ENCODE assay signal across 16 cellular contexts in the genomic region with DNA sequence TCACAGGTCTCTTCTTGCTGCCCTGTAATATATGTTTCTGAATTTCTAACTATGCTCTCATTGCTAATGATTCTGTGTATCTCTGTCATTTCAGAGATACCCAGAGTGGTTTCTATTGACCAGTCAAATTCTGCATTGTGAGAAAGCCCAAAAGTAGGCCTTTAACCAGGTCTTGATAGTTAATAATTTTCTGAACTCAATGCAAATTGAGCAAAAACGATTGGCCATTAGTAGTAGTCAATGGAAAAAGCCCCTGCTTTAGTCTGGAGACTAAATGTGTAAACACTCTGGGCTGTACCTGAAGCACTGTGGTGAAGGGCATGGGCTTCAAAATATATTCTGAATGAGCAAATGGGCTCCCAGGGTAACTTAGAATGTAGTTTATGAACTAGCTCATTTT.
DNase-seq lines count a peak whose midpoint lies in the region; ATAC-seq, FAIRE-seq and TF ChIP-seq lines count a peak whose summit lies in the region.
"Had no signal": no experiment of that assay in that cellular context is flagged by ENCODE, and none has a peak within 500 bp of the region (broad histone marks: within the 10 kb centered on the region; RNA-seq: fewer than 3 reads in every experiment).

No MANE protein-coding gene starts in this region.

- intact Hi-C loops in GM12878 (cut with micrococcal nuclease; ENCODE audit: unreplicated experiment) = no loop called here

- no peak overlapping the region for H2AFZ ChIP-seq in GM12878 (ENCODE audit: control insufficient read depth, low read depth, low read length)

- H3K27ac ChIP-seq in GM12878 (ENCODE audit: control insufficient read depth, insufficient read depth) = no peak overlapping the region
- H3K27ac ChIP-seq: BLaER1 treated with 17β-estradiol and CSF1 and Interleukin-3, amounts not matched to agents 10 nM and 100 nM; HL-60 had no signal

- POLR2A ChIA-PET in GM12878 (lab: Charles Lee) = no interaction called here

- no peaks in the 10 kb centered on the region for H3K79me2 ChIP-seq in GM12878 (ENCODE audit: control insufficient read depth, insufficient read depth, low read length)

- no peak for DNase-seq in GM12878 (ENCODE audit: low read depth, low spot score)
- no peak for DNase-seq in iPS-NIHi7 (ENCODE audit: extremely low spot score)
- no peak for DNase-seq in GM19238 (ENCODE audit: insufficient read length, low spot score)
- DNase-seq in NAMALWA (ENCODE audit: low spot score) = no peak
- DNase-seq: CD8-positive, alpha-beta memory T cell; COR-L47; IMR-90 had no signal

- RAD21 ChIA-PET in GM12878 (lab: Charles Lee; ENCODE audit: unreplicated experiment) = no interaction called here

- in situ Hi-C loops in GM12878 (cut with MboI) = no loop called here

- no peaks in the 10 kb centered on the region for H3K4me1 ChIP-seq in GM12878 (ENCODE audit: control insufficient read depth, insufficient read depth, low read length)

- no peak for TF ChIP-seq CTCF in GM12878 (IDR thresholded peaks at IDR 0.05 in 2 of 3, conservative IDR thresholded peaks at IDR 0.05 in 1 of 3; ENCODE audit: control insufficient read depth in 2 of 3, extremely low read depth in 1 of 3, insufficient read depth in 1 of 3, low read depth in 3 of 3, low read length in 3 of 3)

- H3K4me3 ChIP-seq in GM12878 = no peak overlapping the region
- H3K4me3 ChIP-seq: BLaER1 treated with 17β-estradiol and CSF1 and Interleukin-3, amounts not matched to agents 10 nM and 100 nM; HAP-1; K562 had no signal

- SMC1A ChIA-PET in GM12878 (lab: Charles Lee; ENCODE audit: uncharacterized antibody, unreplicated experiment) = interaction anchor here (0.7 to 0.8 kb wide), 2 partner anchors 71 to 226 kb away, joined by 3 read pairs; no protein-coding TSS in a partner anchor

- WGBS in GM12878 (ENCODE audit: insufficient coverage, insufficient replicate concordance, low lambda C conversion rate, missing lambda C conversion rate) = 0% methylated on average over 1 of the region's 1 CpG

- H3K4me2 ChIP-seq in GM12878 (ENCODE audit: control insufficient read depth, insufficient read depth) = no peak overlapping the region

- ATAC-seq in HG02763 (IDR thresholded peaks at IDR 0.05; ENCODE audit: unreplicated experiment) = peak; percentile 51
- peak; percentile 39 for ATAC-seq in HG03175 (IDR thresholded peaks at IDR 0.05; ENCODE audit: unreplicated experiment)
- peak; percentile 63 for ATAC-seq in GM12878
- ATAC-seq: K562 had no signal

- H3K9me3 ChIP-seq in GM12878 (replicated peaks; ENCODE audit: control insufficient read depth, insufficient read depth, low read length) = no peaks in the 10 kb centered on the region
- H3K9me3 ChIP-seq: BLaER1 treated with 17β-estradiol and CSF1 and Interleukin-3, amounts not matched to agents 10 nM and 100 nM; HAP-1 had no signal

- no peak overlapping the region for H3K9ac ChIP-seq in GM12878 (ENCODE audit: control insufficient read depth, insufficient read depth, low read length)
- H3K9ac ChIP-seq: BLaER1 treated with 17β-estradiol and CSF1 and Interleukin-3, amounts not matched to agents 10 nM and 100 nM had no signal

- no peak for TF ChIP-seq POLR2A in GM12878 (IDR thresholded peaks at IDR 0.05; ENCODE audit: low read depth, low read length)

- no peaks in the 10 kb centered on the region for H3K36me3 ChIP-seq in GM12878 (ENCODE audit: control insufficient read depth in 2 of 2, insufficient read depth in 2 of 2, low read length in 1 of 2)
- H3K36me3 ChIP-seq: BLaER1 treated with 17β-estradiol and CSF1 and Interleukin-3, amounts not matched to agents 10 nM and 100 nM; HAP-1 had no signal

- TF ChIP-seq EP300 in GM12878 (IDR thresholded peaks at IDR 0.05; ENCODE audit: borderline replicate concordance in 1 of 2, control insufficient read depth in 1 of 2, low read depth in 2 of 2, low read length in 2 of 2) = no peak

- TF ChIP-seq RAD21 in GM12878 (IDR thresholded peaks at IDR 0.05; ENCODE audit: insufficient read depth, low read depth, low read length) = no peak

- no peaks in the 10 kb centered on the region for H4K20me1 ChIP-seq in GM12878 (ENCODE audit: control insufficient read depth, insufficient read depth)
- H4K20me1 ChIP-seq: BLaER1 treated with 17β-estradiol and CSF1 and Interleukin-3, amounts not matched to agents 10 nM and 100 nM had no signal

- CTCF ChIA-PET in GM12878 (lab: Yijun Ruan, JAX) = interaction anchor here (0.6 to 1.3 kb wide), 3 partner anchors 11 to 486 kb away, joined by 3 to 5 read pairs (median 3); no protein-coding TSS in a partner anchor

- H3K27me3 ChIP-seq in GM12878 (replicated peaks in 1 of 2; ENCODE audit: control insufficient read depth in 2 of 2, insufficient read depth in 2 of 2, low read length in 1 of 2) = no peaks in the 10 kb centered on the region
- H3K27me3 ChIP-seq: BLaER1 treated with 17β-estradiol and CSF1 and Interleukin-3, amounts not matched to agents 10 nM and 100 nM had no signal

- FAIRE-seq in GM12878 (lab: Jason Lieb, UNC) = no peak
- FAIRE-seq: D721Med, G401.6, GM12892, K562 had no signal

- BruUV-seq in GM12878 (replicated peaks; lab: Mats Ljungman, UMichigan) = no TSS peak

TF ChIP-seq in GM12878, 131 proteins besides CTCF, POLR2A, EP300 and RAD21:
- TF ChIP-seq TARDBP (IDR thresholded peaks at IDR 0.05; ENCODE audit: borderline replicate concordance) (no peak), EED (IDR thresholded peaks at IDR 0.05; ENCODE audit: low read depth) (no peak), SUZ12 (IDR thresholded peaks at IDR 0.05; ENCODE audit: unreplicated experiment) (no peak), IKZF1 (conservative IDR thresholded peaks at IDR 0.05) (no peak), HCFC1 (IDR thresholded peaks at IDR 0.05; ENCODE audit: low read length) (no peak), TCF12 (IDR thresholded peaks at IDR 0.05; ENCODE audit: low read depth, low read length) (no peak), WRNIP1 (IDR thresholded peaks at IDR 0.05; ENCODE audit: borderline replicate concordance, low read depth, low read length) (no peak), RBBP5 (conservative IDR thresholded peaks at IDR 0.05) (no peak), KLF5 (IDR thresholded peaks at IDR 0.05; ENCODE audit: partially characterized antibody) (no peak), EGR1 (IDR thresholded peaks at IDR 0.05; ENCODE audit: borderline replicate concordance in 1 of 2, low read depth in 2 of 2, low read length in 2 of 2) (no peak), NFIC (IDR thresholded peaks at IDR 0.05; ENCODE audit: low read depth, low read length) (no peak), SIX5 (IDR thresholded peaks at IDR 0.05; ENCODE audit: low read depth, low read length, severe bottlenecking) (no peak)
- TF ChIP-seq, protein P1, sequence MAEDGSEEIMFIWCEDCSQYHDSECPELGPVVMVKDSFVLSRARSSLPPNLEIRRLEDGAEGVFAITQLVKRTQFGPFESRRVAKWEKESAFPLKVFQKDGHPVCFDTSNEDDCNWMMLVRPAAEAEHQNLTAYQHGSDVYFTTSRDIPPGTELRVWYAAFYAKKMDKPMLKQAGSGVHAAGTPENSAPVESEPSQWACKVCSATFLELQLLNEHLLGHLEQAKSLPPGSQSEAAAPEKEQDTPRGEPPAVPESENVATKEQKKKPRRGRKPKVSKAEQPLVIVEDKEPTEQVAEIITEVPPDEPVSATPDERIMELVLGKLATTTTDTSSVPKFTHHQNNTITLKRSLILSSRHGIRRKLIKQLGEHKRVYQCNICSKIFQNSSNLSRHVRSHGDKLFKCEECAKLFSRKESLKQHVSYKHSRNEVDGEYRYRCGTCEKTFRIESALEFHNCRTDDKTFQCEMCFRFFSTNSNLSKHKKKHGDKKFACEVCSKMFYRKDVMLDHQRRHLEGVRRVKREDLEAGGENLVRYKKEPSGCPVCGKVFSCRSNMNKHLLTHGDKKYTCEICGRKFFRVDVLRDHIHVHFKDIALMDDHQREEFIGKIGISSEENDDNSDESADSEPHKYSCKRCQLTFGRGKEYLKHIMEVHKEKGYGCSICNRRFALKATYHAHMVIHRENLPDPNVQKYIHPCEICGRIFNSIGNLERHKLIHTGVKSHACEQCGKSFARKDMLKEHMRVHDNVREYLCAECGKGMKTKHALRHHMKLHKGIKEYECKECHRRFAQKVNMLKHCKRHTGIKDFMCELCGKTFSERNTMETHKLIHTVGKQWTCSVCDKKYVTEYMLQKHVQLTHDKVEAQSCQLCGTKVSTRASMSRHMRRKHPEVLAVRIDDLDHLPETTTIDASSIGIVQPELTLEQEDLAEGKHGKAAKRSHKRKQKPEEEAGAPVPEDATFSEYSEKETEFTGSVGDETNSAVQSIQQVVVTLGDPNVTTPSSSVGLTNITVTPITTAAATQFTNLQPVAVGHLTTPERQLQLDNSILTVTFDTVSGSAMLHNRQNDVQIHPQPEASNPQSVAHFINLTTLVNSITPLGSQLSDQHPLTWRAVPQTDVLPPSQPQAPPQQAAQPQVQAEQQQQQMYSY (CRISPR knock-in tag; IDR thresholded peaks at IDR 0.05) = no peak
- TF ChIP-seq, protein P2, sequence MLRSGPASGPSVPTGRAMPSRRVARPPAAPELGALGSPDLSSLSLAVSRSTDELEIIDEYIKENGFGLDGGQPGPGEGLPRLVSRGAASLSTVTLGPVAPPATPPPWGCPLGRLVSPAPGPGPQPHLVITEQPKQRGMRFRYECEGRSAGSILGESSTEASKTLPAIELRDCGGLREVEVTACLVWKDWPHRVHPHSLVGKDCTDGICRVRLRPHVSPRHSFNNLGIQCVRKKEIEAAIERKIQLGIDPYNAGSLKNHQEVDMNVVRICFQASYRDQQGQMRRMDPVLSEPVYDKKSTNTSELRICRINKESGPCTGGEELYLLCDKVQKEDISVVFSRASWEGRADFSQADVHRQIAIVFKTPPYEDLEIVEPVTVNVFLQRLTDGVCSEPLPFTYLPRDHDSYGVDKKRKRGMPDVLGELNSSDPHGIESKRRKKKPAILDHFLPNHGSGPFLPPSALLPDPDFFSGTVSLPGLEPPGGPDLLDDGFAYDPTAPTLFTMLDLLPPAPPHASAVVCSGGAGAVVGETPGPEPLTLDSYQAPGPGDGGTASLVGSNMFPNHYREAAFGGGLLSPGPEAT (IDR thresholded peaks at IDR 0.05; ENCODE audit: low read depth) = no peak
- TF ChIP-seq, protein P3, sequence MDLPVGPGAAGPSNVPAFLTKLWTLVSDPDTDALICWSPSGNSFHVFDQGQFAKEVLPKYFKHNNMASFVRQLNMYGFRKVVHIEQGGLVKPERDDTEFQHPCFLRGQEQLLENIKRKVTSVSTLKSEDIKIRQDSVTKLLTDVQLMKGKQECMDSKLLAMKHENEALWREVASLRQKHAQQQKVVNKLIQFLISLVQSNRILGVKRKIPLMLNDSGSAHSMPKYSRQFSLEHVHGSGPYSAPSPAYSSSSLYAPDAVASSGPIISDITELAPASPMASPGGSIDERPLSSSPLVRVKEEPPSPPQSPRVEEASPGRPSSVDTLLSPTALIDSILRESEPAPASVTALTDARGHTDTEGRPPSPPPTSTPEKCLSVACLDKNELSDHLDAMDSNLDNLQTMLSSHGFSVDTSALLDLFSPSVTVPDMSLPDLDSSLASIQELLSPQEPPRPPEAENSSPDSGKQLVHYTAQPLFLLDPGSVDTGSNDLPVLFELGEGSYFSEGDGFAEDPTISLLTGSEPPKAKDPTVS (IDR thresholded peaks at IDR 0.05; ENCODE audit: low read depth, low read length) = no peak
